Comparison of ENCODE assay signal across 29 cellular contexts in the genomic region with DNA sequence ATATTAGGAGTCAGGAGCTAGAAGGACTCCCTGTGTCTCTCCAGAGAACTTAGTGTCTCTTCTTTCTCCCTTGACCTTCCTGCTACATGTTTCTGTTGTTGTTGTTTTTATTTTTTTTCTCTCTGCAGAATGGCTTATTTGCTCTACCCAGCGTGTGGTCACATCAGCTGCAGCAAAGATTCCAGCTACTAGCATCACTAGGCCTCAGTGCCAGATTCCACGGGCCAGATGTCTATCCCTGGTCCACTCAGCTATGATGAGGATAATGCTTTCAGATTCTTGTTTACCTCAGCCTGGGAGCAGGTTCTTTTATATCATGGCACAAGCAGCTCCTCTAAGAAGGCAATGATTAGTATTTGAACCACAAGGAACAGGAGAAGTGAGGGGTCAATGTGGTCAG.
"Had no signal": no experiment of that assay in that cellular context is flagged by ENCODE, and none has a peak within 500 bp of the region (broad histone marks: within the 10 kb centered on the region; RNA-seq: fewer than 3 reads in every experiment).

No MANE protein-coding gene starts in this region.

- ATAC-seq: activated CD4-positive, CD25-positive, alpha-beta regulatory T cell treated with anti-CD3 and anti-CD28 coated beads, Interleukin-2, amount 50 U/mL, for 24 hours; body of pancreas; effector memory CD8-positive, alpha-beta T cell; heart right ventricle; left lobe of liver; stimulated activated effector memory CD8-positive, alpha-beta T cell treated with anti-CD3 and anti-CD28 coated beads, Interleukin-12 subunit alpha, Interleukin-12 subunit beta, amount 100 ng/mL, for 72 hours had no signal

- H3K9me3 ChIP-seq: adrenal gland, body of pancreas, heart right ventricle, neutrophil, sigmoid colon, uterus had no signal

- H3K27me3 ChIP-seq: adrenal gland, body of pancreas, heart right ventricle, neutrophil, sigmoid colon, uterus had no signal

- H3K36me3 ChIP-seq: adrenal gland, heart right ventricle, neutrophil, sigmoid colon, uterus had no signal

- H3K4me3 ChIP-seq: adrenal gland, body of pancreas, heart right ventricle, lung, sigmoid colon, uterus had no signal

- DNase-seq: activated CD4-positive, alpha-beta memory T cell treated with anti-CD3 and anti-CD28 coated beads for 36 hours; activated CD4-positive, alpha-beta T cell treated with anti-CD3 and anti-CD28 coated beads, Interleukin-2, amount 10 ng/mL, durations not matched to agents 24 days and 14 days; activated CD8-positive, alpha-beta memory T cell treated with anti-CD3 and anti-CD28 coated beads, Interleukin-2, amount 50 U/mL, for 4 hours; activated effector memory CD4-positive, alpha-beta T cell treated with anti-CD3 and anti-CD28 coated beads, Interleukin-2, amount 50 U/mL, for 16 hours; activated naive CD4-positive, alpha-beta T cell treated with anti-CD3 and anti-CD28 coated beads for 36 hours; activated naive CD8-positive, alpha-beta T cell treated with anti-CD3 and anti-CD28 coated beads for 36 hours; activated T-cell treated with anti-CD3 and anti-CD28 coated beads, Interleukin-2, amount 50 U/mL, for 1 hour; adrenal gland; aorta; body of pancreas; cortex of kidney; effector memory CD8-positive, alpha-beta T cell; erythroblast; heart right ventricle; kidney glomerular epithelial cell; nephron progenitor cell; sigmoid colon; stimulated activated CD4-positive, alpha-beta T cell treated with anti-CD3 and anti-CD28 coated beads, Interleukin-4, amount 100 ng/mL, for 24 hours; substantia nigra; T-helper 9 cell; uterus had no signal

- FAIRE-seq: small intestine, TTC549 had no signal

- H3K27ac ChIP-seq: adrenal gland, body of pancreas, neutrophil, VCaP had no signal
